8 cellular contexts compared by ENCODE assay signal in the genomic region with DNA sequence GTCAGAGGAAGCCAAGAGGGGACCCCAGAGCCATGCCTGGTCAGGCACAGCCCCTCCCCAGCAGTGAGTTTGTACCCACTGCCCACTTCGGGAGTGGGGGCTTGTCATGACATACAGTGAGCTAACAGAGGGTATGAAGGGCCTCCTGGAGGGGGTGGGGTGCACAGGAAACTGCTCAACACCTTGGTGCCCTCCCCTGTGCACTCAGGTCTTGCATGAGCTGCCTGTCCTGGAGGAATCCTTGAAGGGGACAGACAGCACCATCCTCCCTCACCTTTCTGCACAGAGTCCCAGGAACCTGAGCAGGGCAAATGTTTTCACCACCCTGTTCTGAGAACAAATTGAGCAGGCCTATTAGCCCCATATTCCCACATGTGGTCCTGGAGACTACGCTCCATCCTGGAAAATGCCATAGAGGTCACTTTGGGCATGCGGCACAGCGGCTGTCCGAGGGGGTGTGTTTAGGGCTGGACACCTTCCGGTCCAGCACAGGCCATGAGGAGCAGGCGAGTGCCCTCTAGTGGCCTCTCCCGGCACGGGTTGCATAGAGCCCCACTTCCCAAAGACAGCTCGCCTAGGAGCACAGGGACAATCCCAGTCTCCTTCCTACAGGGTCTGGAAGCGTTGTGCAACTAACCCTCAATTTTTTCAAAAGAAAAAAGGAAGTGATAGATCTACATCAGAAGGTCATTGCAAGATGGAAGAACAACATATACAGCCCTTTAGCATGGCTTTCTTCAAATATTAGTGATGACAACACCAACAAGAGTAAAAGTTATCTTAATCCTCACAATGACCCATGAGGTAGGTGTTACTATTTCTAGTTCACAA. TPM values are rescaled to one million over a fixed set of nuclear protein-coding genes. Genes with fewer than 3 reads are reported as not detected.
A peak's percentile ranks its signal among the peaks of the same experiment; 100 is the strongest.
DNase-seq lines count a peak whose midpoint lies in the region; ATAC-seq and TF ChIP-seq lines count a peak whose summit lies in the region.

No MANE protein-coding gene starts in this region.

- H3K27me3 ChIP-seq in MG63 (no peaks in the 10 kb centered on the region), WERI-Rb-1 (ENCODE audit: insufficient read depth, low read depth, severe bottlenecking) (no peaks in the 10 kb centered on the region), neuronal stem cell (ENCODE audit: control insufficient read depth in 3 of 3, insufficient read depth in 3 of 3, low read depth in 1 of 3, low read length in 3 of 3) (no peaks in the 10 kb centered on the region)

- WGBS in neuronal stem cell (ENCODE audit: extremely low coverage in 2 of 2, insufficient read length in 2 of 2, insufficient replicate concordance in 1 of 2), 2 donors: no CpG with 5 or more reads among the region's 11 CpGs

- no peaks in the 10 kb centered on the region for H3K79me1 ChIP-seq in neuronal stem cell (ENCODE audit: low read depth, low read length)

- no peak overlapping the region for H3K23ac ChIP-seq in neuronal stem cell (ENCODE audit: low read depth, low read length, poor library complexity)

- TF ChIP-seq CTCF in WERI-Rb-1 (IDR thresholded peaks at IDR 0.05; ENCODE audit: low read depth, low read length): peak; percentile 97
- peak; percentile 90 for TF ChIP-seq CTCF in fibroblast of villous mesenchyme (IDR thresholded peaks at IDR 0.05; ENCODE audit: insufficient read depth, low read depth, low read length)

- peaks cover 0 to 6% of the 10 kb centered on the region in 2 donors for H3K4me1 ChIP-seq in neuronal stem cell (ENCODE audit: control insufficient read depth in 2 of 2, insufficient read depth in 1 of 2, low read depth in 1 of 2, low read length in 2 of 2)

- no peak overlapping the region for H3K14ac ChIP-seq in neuronal stem cell (ENCODE audit: low read length)

- H3K18ac ChIP-seq in neuronal stem cell (ENCODE audit: low read length): peak overlapping the region; percentile 61

- H4K8ac ChIP-seq in neuronal stem cell (ENCODE audit: low read depth, low read length): peak overlapping the region; percentile 75

- H3K4me2 ChIP-seq in neuronal stem cell (ENCODE audit: insufficient read depth, low read length, poor library complexity, severe bottlenecking): no peak overlapping the region

- H3K36me3 ChIP-seq in MG63: no peaks in the 10 kb centered on the region
- H3K36me3 ChIP-seq in WERI-Rb-1: no peaks in the 10 kb centered on the region
- H3K36me3 ChIP-seq in neuronal stem cell (replicated peaks in 1 of 2; ENCODE audit: control insufficient read depth in 2 of 2, insufficient read depth in 2 of 2, low read length in 2 of 2): no peaks in the 10 kb centered on the region

- H2AK5ac ChIP-seq in neuronal stem cell (ENCODE audit: low read depth, low read length): peak overlapping the region; percentile 58

- H2BK12ac ChIP-seq in neuronal stem cell (ENCODE audit: low read length): no peak overlapping the region

- no peak overlapping the region for H4K91ac ChIP-seq in neuronal stem cell (ENCODE audit: low read depth, low read length, poor library complexity)

- no peaks in the 10 kb centered on the region for H3K9me3 ChIP-seq in MG63
- H3K9me3 ChIP-seq in WERI-Rb-1 (ENCODE audit: severe bottlenecking): no peaks in the 10 kb centered on the region
- no peaks in the 10 kb centered on the region for H3K9me3 ChIP-seq in neuronal stem cell (replicated peaks in 1 of 2; ENCODE audit: control insufficient read depth in 2 of 2, insufficient read depth in 1 of 2, low read depth in 1 of 2, low read length in 2 of 2)

- DNase-seq in activated effector memory CD4-positive, alpha-beta T cell treated with anti-CD3 and anti-CD28 coated beads, Interleukin-2, amount 50 U/mL, for 16 hours: peak; percentile 80
- no peak for DNase-seq in activated effector memory CD4-positive, alpha-beta T cell treated with Interleukin-2 at 50 U/mL for 16 hours
- peak; percentile 53 for DNase-seq in MG63
- peak; percentile 91 for DNase-seq in WERI-Rb-1
- DNase-seq in fibroblast of villous mesenchyme (ENCODE audit: low read depth): peak; percentile 75
- DNase-seq in neuronal stem cell (ENCODE audit: low spot score): peak; percentile 66

- H3K27ac ChIP-seq in WERI-Rb-1: no peak overlapping the region
- no peak overlapping the region for H3K27ac ChIP-seq in neuronal stem cell (replicated peaks; ENCODE audit: low read length)

- H2BK120ac ChIP-seq in neuronal stem cell (ENCODE audit: low read depth, low read length): no peak overlapping the region

- peak overlapping the region; percentile 4 for H3K4ac ChIP-seq in neuronal stem cell (ENCODE audit: low read length)

- ATAC-seq in GM21526 (IDR thresholded peaks at IDR 0.05; ENCODE audit: low FRiP score, unreplicated experiment): no peak
- ATAC-seq in GM19328 (IDR thresholded peaks at IDR 0.05; ENCODE audit: unreplicated experiment): no peak

- H3K4me3 ChIP-seq in MG63: no peak overlapping the region
- no peak overlapping the region for H3K4me3 ChIP-seq in WERI-Rb-1 (ENCODE audit: low read depth, low read length)
- no peak overlapping the region for H3K4me3 ChIP-seq in fibroblast of villous mesenchyme (ENCODE audit: low read depth, low read length)
- peak overlapping the region in 1 of 2 donors; percentile 5 for H3K4me3 ChIP-seq in neuronal stem cell (ENCODE audit: low read length in 2 of 2)

- H2AFZ ChIP-seq in neuronal stem cell (ENCODE audit: low read length): peak overlapping the region; percentile 85

- no peak overlapping the region for H2BK5ac ChIP-seq in neuronal stem cell (ENCODE audit: low read length)

- no peak overlapping the region for H3K9ac ChIP-seq in neuronal stem cell (ENCODE audit: low read depth, low read length, poor library complexity)

- H2BK15ac ChIP-seq in neuronal stem cell (ENCODE audit: low read length): peak overlapping the region; percentile 26

RNA-seq across cellular contexts. Expression of a gene that starts 31.9 kb away (rescaled TPM):
- 9.3 and 30.2 TPM in 2 replicates for total RNA-seq in MG63 (2014; rRNA removed; shearing (Covaris generic); ENCODE audit: low replicate concordance)
- total RNA-seq in fibroblast of villous mesenchyme: 24.2 and 44.5 TPM in 2 replicates
- polyA plus RNA-seq in neuronal stem cell (2013, experiment 1 of 2): 270 TPM
- 294 TPM for polyA plus RNA-seq in neuronal stem cell (2013, experiment 2 of 2)
